Comparison of ENCODE assay signal across 13 cellular contexts in the genomic region with DNA sequence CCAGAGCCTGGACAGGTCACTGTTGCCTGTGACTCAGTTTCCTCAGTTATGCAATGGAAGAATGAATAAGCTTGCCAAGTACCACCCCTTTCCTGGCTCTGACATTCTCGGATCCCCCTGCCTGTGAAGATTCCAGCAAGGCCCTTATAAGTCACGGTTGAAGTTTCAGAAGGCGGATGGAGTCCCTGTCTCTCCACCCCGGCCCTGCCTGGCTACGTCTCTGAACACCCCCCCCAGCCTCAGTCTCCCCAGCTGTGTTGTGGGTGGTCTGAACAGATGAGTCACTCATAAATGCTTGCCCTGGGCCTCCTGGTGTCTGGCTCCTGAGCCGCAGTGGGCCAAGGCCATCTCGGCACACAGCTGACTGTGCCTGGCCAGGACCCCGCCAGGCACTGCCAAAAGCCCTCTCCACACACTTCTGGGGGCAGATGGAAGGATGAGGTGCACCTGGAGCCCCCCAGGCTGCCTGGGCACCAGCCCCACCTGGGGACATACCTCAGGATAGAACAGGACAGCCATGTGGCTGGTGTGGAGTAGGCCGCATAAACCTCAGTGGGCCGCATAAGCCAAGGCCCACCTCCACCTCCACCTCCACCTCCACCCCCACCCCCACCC. TPM values are rescaled to one million over a fixed set of nuclear protein-coding genes. Genes with fewer than 3 reads are reported as not detected.
A peak's percentile ranks its signal among the peaks of the same experiment; 100 is the strongest.
DNase-seq lines count a peak whose midpoint lies in the region; ATAC-seq and TF ChIP-seq lines count a peak whose summit lies in the region.
"Had no signal": no experiment of that assay in that cellular context is flagged by ENCODE, and none has a peak within 500 bp of the region (broad histone marks: within the 10 kb centered on the region; RNA-seq: fewer than 3 reads in every experiment).

No MANE protein-coding gene starts in this region.

- no peaks in the 10 kb centered on the region for H3K36me3 ChIP-seq in neural progenitor cell

- peaks cover 13% of the 10 kb centered on the region for H3F3A ChIP-seq in neural progenitor cell (ENCODE audit: low read depth)

- intact Hi-C loops in natural killer cell (cut with micrococcal nuclease): no loop called here

- H3K27ac ChIP-seq in neural progenitor cell: no peak overlapping the region

- H3K4me3 Mint-ChIP-seq in natural killer cell (peak overlapping the region; percentile 28), neural progenitor cell (no peak overlapping the region)
- H3K4me3 Mint-ChIP-seq in natural killer cell treated with Interleukin-12 subunit alpha and Interleukin-12 subunit beta and Interleukin-15 and Interleukin-18, amount 100 ng/mL, for 72 hours: no peak overlapping the region
- H3K4me3 Mint-ChIP-seq: naive B cell had no signal

- H3K27ac Mint-ChIP-seq in natural killer cell (peak overlapping the region; percentile 34 to 40), neural progenitor cell (peak overlapping the region; percentile 50)
- H3K27ac Mint-ChIP-seq in natural killer cell treated with Interleukin-12 subunit alpha and Interleukin-12 subunit beta and Interleukin-15 and Interleukin-18, amount 100 ng/mL, for 72 hours: no peak overlapping the region

- H3K4me1 Mint-ChIP-seq in natural killer cell (peaks cover 0 to 18% of the 10 kb centered on the region in 2 donors), neural progenitor cell (peaks cover 41% of the 10 kb centered on the region)
- peaks cover 0 to 12% of the 10 kb centered on the region in 2 donors for H3K4me1 Mint-ChIP-seq in natural killer cell treated with Interleukin-12 subunit alpha and Interleukin-12 subunit beta and Interleukin-15 and Interleukin-18, amount 100 ng/mL, for 72 hours (ENCODE audit: low read depth in 2 of 2)

- no peaks in the 10 kb centered on the region for H3K36me3 Mint-ChIP-seq in natural killer cell
- no peaks in the 10 kb centered on the region for H3K36me3 Mint-ChIP-seq in natural killer cell treated with Interleukin-12 subunit alpha and Interleukin-12 subunit beta and Interleukin-15 and Interleukin-18, amount 100 ng/mL, for 72 hours
- H3K36me3 Mint-ChIP-seq in neural progenitor cell: no peaks in the 10 kb centered on the region

- no peaks in the 10 kb centered on the region for H3K27me3 ChIP-seq in neural progenitor cell

- DNase-seq in natural killer cell (no peak), fibroblast of mammary gland (ENCODE audit: low read depth) (peak; percentile 70), neural progenitor cell (ENCODE audit: low spot score) (no peak), EL (no peak), cerebellar nuclear complex (lab: John Stamatoyannopoulos, UW) (no peak), NCI-H1694 (lab: John Stamatoyannopoulos, UW) (no peak), NCI-H345 treated with DMSO at 0.1 percent for 48 hours (lab: John Stamatoyannopoulos, UW; ENCODE audit: unreplicated experiment) (no peak)
- no peak for DNase-seq in natural killer cell treated with Interleukin-12 subunit alpha and Interleukin-12 subunit beta and Interleukin-15 and Interleukin-18, amount 100 ng/mL, for 72 hours (ENCODE audit: low spot score)
- DNase-seq: activated naive CD4-positive, alpha-beta T cell; DND-41; naive B cell; NCI-H2029; NCI-H82 had no signal

- no peak overlapping the region for H3K9ac ChIP-seq in neural progenitor cell

- H3K4me2 ChIP-seq in neural progenitor cell: no peak overlapping the region

- TF ChIP-seq CTCF in natural killer cell (IDR thresholded peaks at IDR 0.05): no peak
- no peak for TF ChIP-seq CTCF in fibroblast of mammary gland (conservative IDR thresholded peaks at IDR 0.05; ENCODE audit: control insufficient read depth, insufficient read depth, low read depth, low read length)
- no peak for TF ChIP-seq CTCF in neural progenitor cell (IDR thresholded peaks at IDR 0.05)

- no peak overlapping the region for H2AFZ ChIP-seq in neural progenitor cell (replicated peaks)

- peaks cover 36% of the 10 kb centered on the region for H3K4me1 ChIP-seq in neural progenitor cell

- H3K79me2 ChIP-seq in neural progenitor cell (ENCODE audit: low read depth): no peaks in the 10 kb centered on the region

- H3K4me3 ChIP-seq in fibroblast of mammary gland (ENCODE audit: control insufficient read depth, low read depth, low read length) (no peak overlapping the region), neural progenitor cell (no peak overlapping the region)

- no peaks in the 10 kb centered on the region for H4K20me1 ChIP-seq in neural progenitor cell (ENCODE audit: low read depth)

- no peaks in the 10 kb centered on the region for H3K9me3 ChIP-seq in neural progenitor cell (ENCODE audit: low read depth)

- no peak for ATAC-seq in natural killer cell
- ATAC-seq in natural killer cell treated with Interleukin-12 subunit alpha and Interleukin-12 subunit beta and Interleukin-15 and Interleukin-18, amount 100 ng/mL, for 72 hours: no peak

- no peaks in the 10 kb centered on the region for H3K27me3 Mint-ChIP-seq in natural killer cell (ENCODE audit: low read depth in 2 of 2)
- H3K27me3 Mint-ChIP-seq in natural killer cell treated with Interleukin-12 subunit alpha and Interleukin-12 subunit beta and Interleukin-15 and Interleukin-18, amount 100 ng/mL, for 72 hours: no peaks in the 10 kb centered on the region
- H3K27me3 Mint-ChIP-seq in neural progenitor cell (ENCODE audit: insufficient read depth, low read depth): peaks cover 9% of the 10 kb centered on the region
- H3K27me3 Mint-ChIP-seq: naive B cell had no signal

- H3K9me3 Mint-ChIP-seq in natural killer cell (no peaks in the 10 kb centered on the region), neural progenitor cell (no peaks in the 10 kb centered on the region)
- no peaks in the 10 kb centered on the region for H3K9me3 Mint-ChIP-seq in natural killer cell treated with Interleukin-12 subunit alpha and Interleukin-12 subunit beta and Interleukin-15 and Interleukin-18, amount 100 ng/mL, for 72 hours
- H3K9me3 Mint-ChIP-seq: naive B cell had no signal

RNA-seq across cellular contexts. Expression of a gene that starts 15.4 kb away (rescaled TPM):
- under 1 TPM; 0.35 to 0.93 (median 0.78) TPM for total RNA-seq in natural killer cell
- total RNA-seq in natural killer cell treated with Interleukin-12 subunit alpha and Interleukin-12 subunit beta and Interleukin-15 and Interleukin-18, amount 100 ng/mL, for 72 hours: under 1 TPM in 1 of 2 donors, not detected in 1; 0.33 TPM
- 3.1 and 7.5 TPM in 2 replicates for total RNA-seq in neural progenitor cell (ENCODE audit: low replicate concordance)

RNA-seq across cellular contexts. Expression of a gene that starts 29.3 kb away (rescaled TPM):
- total RNA-seq in natural killer cell (100 to 1,000 TPM; 335 to 425 (median 415) TPM), neural progenitor cell (ENCODE audit: low replicate concordance) (6.8 and 21.8 TPM in 2 replicates)
- 100 to 1,000 TPM; 140 to 166 TPM for total RNA-seq in natural killer cell treated with Interleukin-12 subunit alpha and Interleukin-12 subunit beta and Interleukin-15 and Interleukin-18, amount 100 ng/mL, for 72 hours

RNA-seq across cellular contexts. Expression of a gene that starts 35.9 kb away (rescaled TPM):
- total RNA-seq in natural killer cell (10 to 100 TPM; 29.4 to 42.7 (median 39.0) TPM), neural progenitor cell (ENCODE audit: low replicate concordance) (17.0 and 40.8 TPM in 2 replicates)
- 100 to 1,000 TPM in 1 of 2 donors, 10 to 100 TPM in 1; 59.0 to 114 TPM for total RNA-seq in natural killer cell treated with Interleukin-12 subunit alpha and Interleukin-12 subunit beta and Interleukin-15 and Interleukin-18, amount 100 ng/mL, for 72 hours

RNA-seq across cellular contexts. Expression of a gene that starts 38.6 kb away (rescaled TPM):
- total RNA-seq in natural killer cell (10 to 100 TPM; 22.1 to 34.2 (median 27.2) TPM), neural progenitor cell (ENCODE audit: low replicate concordance) (27.3 and 47.2 TPM in 2 replicates)
- 10 to 100 TPM; 55.0 to 99.8 TPM for total RNA-seq in natural killer cell treated with Interleukin-12 subunit alpha and Interleukin-12 subunit beta and Interleukin-15 and Interleukin-18, amount 100 ng/mL, for 72 hours

Comparison
In these comparisons a context has a peak if more than half of its experiments do, and no peak if none do; other contexts are left out.
1. H3K27ac Mint-ChIP-seq: peak in natural killer cell (2 of 2) and neural progenitor cell (single experiment); none in natural killer cell treated with Interleukin-12 subunit alpha and Interleukin-12 subunit beta and Interleukin-15 and Interleukin-18, amount 100 ng/mL, for 72 hours (0 of 2).